Comparison of ENCODE assay signal across 14 cellular contexts in the genomic region with DNA sequence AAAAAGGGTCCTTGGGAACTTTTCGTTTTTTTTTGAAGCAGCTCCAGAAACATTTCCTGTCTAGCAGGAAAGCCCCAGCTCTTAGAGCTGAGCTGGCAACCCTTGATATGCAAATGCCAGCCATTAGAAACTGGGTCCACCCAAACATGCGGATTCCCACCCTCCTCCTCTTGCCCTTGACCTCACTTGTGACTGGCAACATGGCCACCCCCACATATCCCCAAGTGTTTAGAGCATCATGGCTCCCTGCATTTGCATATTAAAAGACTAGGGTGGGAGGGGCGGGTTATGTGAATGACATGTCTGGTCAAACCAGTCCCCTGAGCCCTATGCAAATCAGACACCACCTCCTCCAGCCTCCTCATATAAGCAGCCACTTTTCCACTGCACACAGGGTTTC.
DNase-seq lines count a peak whose midpoint lies in the region; ATAC-seq, FAIRE-seq and TF ChIP-seq lines count a peak whose summit lies in the region.
"Had no signal": no experiment of that assay in that cellular context is flagged by ENCODE, and none has a peak within 500 bp of the region (broad histone marks: within the 10 kb centered on the region; RNA-seq: fewer than 3 reads in every experiment).

No MANE protein-coding gene starts in this region.

- H2AFZ ChIP-seq in MM.1S (ENCODE audit: low read length) (peak overlapping the region; percentile 80), GM12878 (ENCODE audit: control insufficient read depth, low read depth, low read length) (peak overlapping the region; percentile 80)
- H2AFZ ChIP-seq: parathyroid adenoma had no signal

- no peak for FAIRE-seq in GM12878 (lab: Jason Lieb, UNC)
- FAIRE-seq: A204.1, colon had no signal

- H3K9me2 ChIP-seq in MM.1S (replicated peaks; ENCODE audit: insufficient read depth, low read length), result no peaks in the 10 kb centered on the region

- H3K27ac Mint-ChIP-seq in stimulated activated naive CD8-positive, alpha-beta T cell treated with anti-CD3 and anti-CD28 coated beads, Interleukin-15, amount 100 ng/mL, for 72 hours, result no peak overlapping the region
- H3K27ac Mint-ChIP-seq: activated naive CD4-positive, alpha-beta T cell treated with anti-CD3 and anti-CD28 coated beads, Interleukin-2, amount 10 ng/mL, durations not matched to agents 7 days and 5 days had no signal

- H3K79me2 ChIP-seq in MM.1S (ENCODE audit: low read length) (no peaks in the 10 kb centered on the region), GM12878 (ENCODE audit: control insufficient read depth, insufficient read depth, low read length) (no peaks in the 10 kb centered on the region)
- H3K79me2 ChIP-seq: parathyroid adenoma had no signal

- TF ChIP-seq POLR2A in GM12878 (IDR thresholded peaks at IDR 0.05; ENCODE audit: low read depth, low read length) (no peak), gastrocnemius medialis (IDR thresholded peaks at IDR 0.05) (no peak)

- H4K20me1 ChIP-seq in MM.1S (ENCODE audit: insufficient read depth, low read length), result no peaks in the 10 kb centered on the region
- H4K20me1 ChIP-seq in GM12878 (ENCODE audit: control insufficient read depth, insufficient read depth), result no peaks in the 10 kb centered on the region

- DNase-seq in DMS53 (lab: John Stamatoyannopoulos, UW) (peak; percentile 15), DMS53 treated with DMSO at 0.1 percent for 48 hours (lab: John Stamatoyannopoulos, UW; ENCODE audit: unreplicated experiment) (no peak), MM.1S (peak; percentile 89), GM12878 (ENCODE audit: low read depth, low spot score) (peak; percentile 23), gastrocnemius medialis (no peak)
- DNase-seq in effector CD8-positive, alpha-beta T cell (lab: John Stamatoyannopoulos, UW), result no peak
- DNase-seq in stimulated activated naive CD8-positive, alpha-beta T cell treated with anti-CD3 and anti-CD28 coated beads, Interleukin-15, amount 100 ng/mL, for 72 hours, result no peak
- DNase-seq: activated CD8-positive, alpha-beta memory T cell treated with anti-CD3 and anti-CD28 coated beads for 24 hours; activated naive CD4-positive, alpha-beta T cell treated with anti-CD3 and anti-CD28 coated beads, Interleukin-2, amount 10 ng/mL, durations not matched to agents 7 days and 5 days; NCI-H510A treated with DMSO at 0.1 percent for 48 hours had no signal

- H3K27ac ChIP-seq in MM.1S (ENCODE audit: low read length), result peak overlapping the region; percentile 78; the same call in 1 of the 2 replicates
- no peak overlapping the region; the same call in 1 of the 2 replicates for H3K27ac ChIP-seq in GM12878 (ENCODE audit: control insufficient read depth, insufficient read depth)
- H3K27ac ChIP-seq in gastrocnemius medialis, result no peak overlapping the region
- H3K27ac ChIP-seq: parathyroid adenoma had no signal

- peaks cover 0 to 8% of the 10 kb centered on the region in 2 donors for H3K9me3 Mint-ChIP-seq in stimulated activated naive CD8-positive, alpha-beta T cell treated with anti-CD3 and anti-CD28 coated beads, Interleukin-15, amount 100 ng/mL, for 72 hours

- H3K4me3 ChIP-seq in MM.1S (ENCODE audit: low read length), result peak overlapping the region; percentile 37; the same call in 1 of the 2 replicates
- H3K4me3 ChIP-seq in GM12878, result no peak overlapping the region
- no peak overlapping the region for H3K4me3 ChIP-seq in skeletal muscle satellite cell (ENCODE audit: low read length)
- no peak overlapping the region for H3K4me3 ChIP-seq in gastrocnemius medialis

- in situ Hi-C loops in GM12878 (cut with MboI) (no loop called here), gastrocnemius medialis (cut with MboI; ENCODE audit: low sequenced_read_pairs in 4 of 4) (no loop called here)

- H3K27me3 Mint-ChIP-seq in stimulated activated naive CD8-positive, alpha-beta T cell treated with anti-CD3 and anti-CD28 coated beads, Interleukin-15, amount 100 ng/mL, for 72 hours, result no peaks in the 10 kb centered on the region
- H3K27me3 Mint-ChIP-seq: activated naive CD4-positive, alpha-beta T cell treated with anti-CD3 and anti-CD28 coated beads, Interleukin-2, amount 10 ng/mL, durations not matched to agents 7 days and 5 days had no signal

- SMC1A ChIA-PET in GM12878 (lab: Charles Lee; ENCODE audit: uncharacterized antibody, unreplicated experiment), result interaction anchor here (0.6 to 1.9 kb wide), 3 partner anchors 8 to 180 kb away, joined by 3 to 6 read pairs (median 3); no protein-coding TSS in a partner anchor

- no TSS peak for BruUV-seq in GM12878 (replicated peaks; lab: Mats Ljungman, UMichigan)

- peaks cover 5% of the 10 kb centered on the region; the same call in 1 of the 2 replicates for H3F3A ChIP-seq in MM.1S (ENCODE audit: insufficient read depth, low read length)

- RAD21 ChIA-PET in GM12878 (lab: Charles Lee; ENCODE audit: unreplicated experiment), result interaction anchor here (1.2 to 1.3 kb wide), 2 partner anchors 10 to 13 kb away, joined by 3 to 4 read pairs; no protein-coding TSS in a partner anchor

- peaks cover 19% of the 10 kb centered on the region for H3K4me1 ChIP-seq in MM.1S (ENCODE audit: low read length)
- no peaks in the 10 kb centered on the region for H3K4me1 ChIP-seq in GM12878 (ENCODE audit: control insufficient read depth, insufficient read depth, low read length)
- peaks cover 4% of the 10 kb centered on the region for H3K4me1 ChIP-seq in skeletal muscle satellite cell (ENCODE audit: control insufficient read depth, insufficient read depth, low read length)
- H3K4me1 ChIP-seq in gastrocnemius medialis, result no peaks in the 10 kb centered on the region
- H3K4me1 ChIP-seq: parathyroid adenoma had no signal

- peak overlapping the region; percentile 79; the same call in 1 of the 2 replicates for H3K4me2 ChIP-seq in MM.1S (ENCODE audit: low read depth, low read length)
- no peak overlapping the region for H3K4me2 ChIP-seq in GM12878 (ENCODE audit: control insufficient read depth, insufficient read depth)
- H3K4me2 ChIP-seq in skeletal muscle satellite cell (ENCODE audit: low read length), result peak overlapping the region; percentile 19

- H3K36me3 ChIP-seq in MM.1S (replicated peaks; ENCODE audit: insufficient read depth, low read length) (no peaks in the 10 kb centered on the region), GM12878 (ENCODE audit: control insufficient read depth in 2 of 2, insufficient read depth in 2 of 2, low read length in 1 of 2) (no peaks in the 10 kb centered on the region), skeletal muscle satellite cell (ENCODE audit: insufficient read depth, low read length) (no peaks in the 10 kb centered on the region), gastrocnemius medialis (no peaks in the 10 kb centered on the region)

- CTCF ChIA-PET in GM12878 (lab: Yijun Ruan, JAX), result no interaction called here

- TF ChIP-seq RAD21 in GM12878 (IDR thresholded peaks at IDR 0.05; ENCODE audit: insufficient read depth, low read depth, low read length), result no peak

- POLR2A ChIA-PET in GM12878 (lab: Charles Lee), result interaction anchor here (0.7 kb wide), 1 partner anchor 214 kb away, joined by 8 read pairs; no protein-coding TSS in a partner anchor

- H3K4me1 Mint-ChIP-seq in stimulated activated naive CD8-positive, alpha-beta T cell treated with anti-CD3 and anti-CD28 coated beads, Interleukin-15, amount 100 ng/mL, for 72 hours, result no peaks in the 10 kb centered on the region
- H3K4me1 Mint-ChIP-seq: activated naive CD4-positive, alpha-beta T cell treated with anti-CD3 and anti-CD28 coated beads, Interleukin-2, amount 10 ng/mL, durations not matched to agents 7 days and 5 days had no signal

- H3K9ac ChIP-seq in MM.1S (ENCODE audit: low read length), result peak overlapping the region; percentile 46; the same call in 1 of the 2 replicates
- no peak overlapping the region for H3K9ac ChIP-seq in GM12878 (ENCODE audit: control insufficient read depth, insufficient read depth, low read length)
- H3K9ac ChIP-seq in skeletal muscle satellite cell (ENCODE audit: low read depth, low read length), result no peak overlapping the region
- H3K9ac ChIP-seq: parathyroid adenoma had no signal

- H3K9me3 ChIP-seq in MM.1S (replicated peaks; ENCODE audit: insufficient read depth, low read length) (no peaks in the 10 kb centered on the region), GM12878 (replicated peaks; ENCODE audit: control insufficient read depth, insufficient read depth, low read length) (no peaks in the 10 kb centered on the region), skeletal muscle satellite cell (replicated peaks; ENCODE audit: low read length) (no peaks in the 10 kb centered on the region), gastrocnemius medialis (no peaks in the 10 kb centered on the region)

- TF ChIP-seq CTCF in MM.1S (IDR thresholded peaks at IDR 0.05; ENCODE audit: low read length), result no peak
- no peak for TF ChIP-seq CTCF in GM12878 (IDR thresholded peaks at IDR 0.05 in 2 of 3, conservative IDR thresholded peaks at IDR 0.05 in 1 of 3; ENCODE audit: control insufficient read depth in 2 of 3, extremely low read depth in 1 of 3, insufficient read depth in 1 of 3, low read depth in 3 of 3, low read length in 3 of 3)
- TF ChIP-seq CTCF in gastrocnemius medialis (IDR thresholded peaks at IDR 0.05 in 4 of 5, conservative IDR thresholded peaks at IDR 0.05 in 1 of 5), result no peak

- intact Hi-C loops in GM12878 (cut with micrococcal nuclease; ENCODE audit: unreplicated experiment) (no loop called here), gastrocnemius medialis (cut with DNase I; ENCODE audit: low total_unique reads) (no loop called here)

- no peak for TF ChIP-seq EP300 in GM12878 (IDR thresholded peaks at IDR 0.05; ENCODE audit: borderline replicate concordance in 1 of 2, control insufficient read depth in 1 of 2, low read depth in 2 of 2, low read length in 2 of 2)

- H3K4me3 Mint-ChIP-seq in stimulated activated naive CD8-positive, alpha-beta T cell treated with anti-CD3 and anti-CD28 coated beads, Interleukin-15, amount 100 ng/mL, for 72 hours, result no peak overlapping the region
- H3K4me3 Mint-ChIP-seq: activated naive CD4-positive, alpha-beta T cell treated with anti-CD3 and anti-CD28 coated beads, Interleukin-2, amount 10 ng/mL, durations not matched to agents 7 days and 5 days had no signal

- no peaks in the 10 kb centered on the region for H3K27me3 ChIP-seq in MM.1S (replicated peaks; ENCODE audit: insufficient read depth, low read length)
- no peaks in the 10 kb centered on the region for H3K27me3 ChIP-seq in GM12878 (replicated peaks in 1 of 2; ENCODE audit: control insufficient read depth in 2 of 2, insufficient read depth in 2 of 2, low read length in 1 of 2)
- H3K27me3 ChIP-seq in skeletal muscle satellite cell (ENCODE audit: control insufficient read depth, insufficient read depth, low read length), result no peaks in the 10 kb centered on the region
- H3K27me3 ChIP-seq in gastrocnemius medialis, result no peaks in the 10 kb centered on the region

- ATAC-seq in GM12878, result peak; percentile 90
- ATAC-seq in gastrocnemius medialis, result no peak
- ATAC-seq in stimulated activated naive CD8-positive, alpha-beta T cell treated with anti-CD3 and anti-CD28 coated beads, Interleukin-15, amount 100 ng/mL, for 72 hours, result no peak

- 0% methylated on average over 2 of the region's 3 CpGs for WGBS in GM12878 (ENCODE audit: insufficient coverage, insufficient replicate concordance, low lambda C conversion rate, missing lambda C conversion rate)

TF ChIP-seq in GM12878, 131 proteins besides CTCF, POLR2A, EP300 and RAD21 (continues in another document):
- TF ChIP-seq BACH1 (IDR thresholded peaks at IDR 0.05; ENCODE audit: borderline replicate concordance) (no peak), BRCA1 (IDR thresholded peaks at IDR 0.05; ENCODE audit: low read depth, low read length) (no peak), YY1 (IDR thresholded peaks at IDR 0.05; ENCODE audit: low read depth, low read length) (peak; percentile 61; the same call in 1 of the 2 replicates)

Comparison
In these comparisons a context has a peak if more than half of its experiments do, and no peak if none do; other contexts are left out.
1. DNase-seq: peak in DMS53 (single experiment), MM.1S (single experiment) and GM12878 (single experiment); none in DMS53 treated with DMSO at 0.1 percent for 48 hours (single experiment), gastrocnemius medialis (0 of 2), effector CD8-positive, alpha-beta T cell (single experiment) and stimulated activated naive CD8-positive, alpha-beta T cell treated with anti-CD3 and anti-CD28 coated beads, Interleukin-15, amount 100 ng/mL, for 72 hours (0 of 2).